ENCODE assay signal across 1 cellular context in genomic region chr6:52724406-52725121, GRCh38.
TF ChIP-seq lines count a peak whose summit lies in the region.

No MANE protein-coding gene starts in this region.

TF ChIP-seq in HepG2, 621 proteins besides CTCF, POLR2A, EP300 and RAD21 (continued from another document and continues in another):
- TF ChIP-seq NFE2 (CRISPR knock-in tag; IDR thresholded peaks at IDR 0.05) (no peak), IRX3 (CRISPR knock-in tag; IDR thresholded peaks at IDR 0.05; ENCODE audit: borderline replicate concordance, low read depth) (no peak), SNAPC2 (CRISPR knock-in tag; IDR thresholded peaks at IDR 0.05) (no peak), SOX5 (CRISPR knock-in tag; IDR thresholded peaks at IDR 0.05; ENCODE audit: borderline replicate concordance) (no peak; the same call in 1 of the 2 replicates), RNF2 (conservative IDR thresholded peaks at IDR 0.05; ENCODE audit: low read depth) (no peak), KLF9 (CRISPR knock-in tag; IDR thresholded peaks at IDR 0.05; ENCODE audit: low read depth) (no peak; the same call in 1 of the 2 replicates), ZNF776 (CRISPR knock-in tag; IDR thresholded peaks at IDR 0.05) (no peak), SMAD3 (CRISPR knock-in tag; IDR thresholded peaks at IDR 0.05) (peak; percentile 77; the same call in 1 of the 2 replicates), DNMT1 (CRISPR knock-in tag; IDR thresholded peaks at IDR 0.05) (no peak), FOXK1 (CRISPR knock-in tag; IDR thresholded peaks at IDR 0.05; ENCODE audit: borderline replicate concordance, low read depth) (peak; percentile 48; the same call in 1 of the 2 replicates), ZZZ3 (CRISPR knock-in tag; IDR thresholded peaks at IDR 0.05; ENCODE audit: borderline replicate concordance) (no peak), ZNF10 (CRISPR knock-in tag; IDR thresholded peaks at IDR 0.05; ENCODE audit: borderline replicate concordance, low read depth) (no peak), HES4 (CRISPR knock-in tag; IDR thresholded peaks at IDR 0.05; ENCODE audit: borderline replicate concordance) (0 out of 2 replicates have a peak, but pooled peaks have one; percentile 29), ZSCAN29 (CRISPR knock-in tag; conservative IDR thresholded peaks at IDR 0.05) (no peak), ZNF251 (CRISPR knock-in tag; IDR thresholded peaks at IDR 0.05) (no peak), ZNF333 (CRISPR knock-in tag; IDR thresholded peaks at IDR 0.05; ENCODE audit: borderline replicate concordance) (peak; percentile 84; the same call in 1 of the 2 replicates), FOXJ3 (CRISPR knock-in tag; IDR thresholded peaks at IDR 0.05; ENCODE audit: borderline replicate concordance) (peak; percentile 58; the same call in 1 of the 2 replicates), SIX1 (CRISPR knock-in tag; IDR thresholded peaks at IDR 0.05; ENCODE audit: borderline replicate concordance) (no peak; the same call in 1 of the 2 replicates), MLLT10 (CRISPR knock-in tag; IDR thresholded peaks at IDR 0.05) (no peak), ZFP36L1 (CRISPR knock-in tag; IDR thresholded peaks at IDR 0.05) (0 out of 2 replicates have a peak, but pooled peaks have one; percentile 52), ZNF75D (CRISPR knock-in tag; IDR thresholded peaks at IDR 0.05; ENCODE audit: borderline replicate concordance) (no peak), MZF1 (CRISPR knock-in tag; IDR thresholded peaks at IDR 0.05; ENCODE audit: borderline replicate concordance) (no peak), HNRNPL (IDR thresholded peaks at IDR 0.05; ENCODE audit: low read depth, low read length) (no peak), ZNF274 (CRISPR knock-in tag; IDR thresholded peaks at IDR 0.05) (no peak; the same call in 1 of the 2 replicates), AGO1 (IDR thresholded peaks at IDR 0.05; ENCODE audit: low read depth, low read length, poor library complexity, severe bottlenecking) (no peak), MED13 (CRISPR knock-in tag; IDR thresholded peaks at IDR 0.05) (no peak), TOE1 (CRISPR knock-in tag; IDR thresholded peaks at IDR 0.05) (no peak; the same call in 1 of the 2 replicates), KAT8 (CRISPR knock-in tag; IDR thresholded peaks at IDR 0.05) (peak; percentile 64; the same call in 1 of the 2 replicates), SKI (IDR thresholded peaks at IDR 0.05; ENCODE audit: partially characterized antibody) (no peak), SMAD9 (CRISPR knock-in tag; IDR thresholded peaks at IDR 0.05) (no peak)
- TF ChIP-seq, protein P1, sequence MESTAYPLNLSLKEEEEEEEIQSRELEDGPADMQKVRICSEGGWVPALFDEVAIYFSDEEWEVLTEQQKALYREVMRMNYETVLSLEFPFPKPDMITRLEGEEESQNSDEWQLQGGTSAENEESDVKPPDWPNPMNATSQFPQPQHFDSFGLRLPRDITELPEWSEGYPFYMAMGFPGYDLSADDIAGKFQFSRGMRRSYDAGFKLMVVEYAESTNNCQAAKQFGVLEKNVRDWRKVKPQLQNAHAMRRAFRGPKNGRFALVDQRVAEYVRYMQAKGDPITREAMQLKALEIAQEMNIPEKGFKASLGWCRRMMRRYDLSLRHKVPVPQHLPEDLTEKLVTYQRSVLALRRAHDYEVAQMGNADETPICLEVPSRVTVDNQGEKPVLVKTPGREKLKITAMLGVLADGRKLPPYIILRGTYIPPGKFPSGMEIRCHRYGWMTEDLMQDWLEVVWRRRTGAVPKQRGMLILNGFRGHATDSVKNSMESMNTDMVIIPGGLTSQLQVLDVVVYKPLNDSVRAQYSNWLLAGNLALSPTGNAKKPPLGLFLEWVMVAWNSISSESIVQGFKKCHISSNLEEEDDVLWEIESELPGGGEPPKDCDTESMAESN (CRISPR knock-in tag; conservative IDR thresholded peaks at IDR 0.05) = no peak; the same call in 1 of the 2 replicates
- TF ChIP-seq, protein P2, sequence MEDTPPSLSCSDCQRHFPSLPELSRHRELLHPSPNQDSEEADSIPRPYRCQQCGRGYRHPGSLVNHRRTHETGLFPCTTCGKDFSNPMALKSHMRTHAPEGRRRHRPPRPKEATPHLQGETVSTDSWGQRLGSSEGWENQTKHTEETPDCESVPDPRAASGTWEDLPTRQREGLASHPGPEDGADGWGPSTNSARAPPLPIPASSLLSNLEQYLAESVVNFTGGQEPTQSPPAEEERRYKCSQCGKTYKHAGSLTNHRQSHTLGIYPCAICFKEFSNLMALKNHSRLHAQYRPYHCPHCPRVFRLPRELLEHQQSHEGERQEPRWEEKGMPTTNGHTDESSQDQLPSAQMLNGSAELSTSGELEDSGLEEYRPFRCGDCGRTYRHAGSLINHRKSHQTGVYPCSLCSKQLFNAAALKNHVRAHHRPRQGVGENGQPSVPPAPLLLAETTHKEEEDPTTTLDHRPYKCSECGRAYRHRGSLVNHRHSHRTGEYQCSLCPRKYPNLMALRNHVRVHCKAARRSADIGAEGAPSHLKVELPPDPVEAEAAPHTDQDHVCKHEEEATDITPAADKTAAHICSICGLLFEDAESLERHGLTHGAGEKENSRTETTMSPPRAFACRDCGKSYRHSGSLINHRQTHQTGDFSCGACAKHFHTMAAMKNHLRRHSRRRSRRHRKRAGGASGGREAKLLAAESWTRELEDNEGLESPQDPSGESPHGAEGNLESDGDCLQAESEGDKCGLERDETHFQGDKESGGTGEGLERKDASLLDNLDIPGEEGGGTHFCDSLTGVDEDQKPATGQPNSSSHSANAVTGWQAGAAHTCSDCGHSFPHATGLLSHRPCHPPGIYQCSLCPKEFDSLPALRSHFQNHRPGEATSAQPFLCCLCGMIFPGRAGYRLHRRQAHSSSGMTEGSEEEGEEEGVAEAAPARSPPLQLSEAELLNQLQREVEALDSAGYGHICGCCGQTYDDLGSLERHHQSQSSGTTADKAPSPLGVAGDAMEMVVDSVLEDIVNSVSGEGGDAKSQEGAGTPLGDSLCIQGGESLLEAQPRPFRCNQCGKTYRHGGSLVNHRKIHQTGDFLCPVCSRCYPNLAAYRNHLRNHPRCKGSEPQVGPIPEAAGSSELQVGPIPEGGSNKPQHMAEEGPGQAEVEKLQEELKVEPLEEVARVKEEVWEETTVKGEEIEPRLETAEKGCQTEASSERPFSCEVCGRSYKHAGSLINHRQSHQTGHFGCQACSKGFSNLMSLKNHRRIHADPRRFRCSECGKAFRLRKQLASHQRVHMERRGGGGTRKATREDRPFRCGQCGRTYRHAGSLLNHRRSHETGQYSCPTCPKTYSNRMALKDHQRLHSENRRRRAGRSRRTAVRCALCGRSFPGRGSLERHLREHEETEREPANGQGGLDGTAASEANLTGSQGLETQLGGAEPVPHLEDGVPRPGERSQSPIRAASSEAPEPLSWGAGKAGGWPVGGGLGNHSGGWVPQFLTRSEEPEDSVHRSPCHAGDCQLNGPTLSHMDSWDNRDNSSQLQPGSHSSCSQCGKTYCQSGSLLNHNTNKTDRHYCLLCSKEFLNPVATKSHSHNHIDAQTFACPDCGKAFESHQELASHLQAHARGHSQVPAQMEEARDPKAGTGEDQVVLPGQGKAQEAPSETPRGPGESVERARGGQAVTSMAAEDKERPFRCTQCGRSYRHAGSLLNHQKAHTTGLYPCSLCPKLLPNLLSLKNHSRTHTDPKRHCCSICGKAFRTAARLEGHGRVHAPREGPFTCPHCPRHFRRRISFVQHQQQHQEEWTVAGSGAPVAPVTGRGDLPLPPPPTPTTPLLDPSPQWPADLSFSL (CRISPR knock-in tag; IDR thresholded peaks at IDR 0.05) = no peak
- TF ChIP-seq, protein P3, sequence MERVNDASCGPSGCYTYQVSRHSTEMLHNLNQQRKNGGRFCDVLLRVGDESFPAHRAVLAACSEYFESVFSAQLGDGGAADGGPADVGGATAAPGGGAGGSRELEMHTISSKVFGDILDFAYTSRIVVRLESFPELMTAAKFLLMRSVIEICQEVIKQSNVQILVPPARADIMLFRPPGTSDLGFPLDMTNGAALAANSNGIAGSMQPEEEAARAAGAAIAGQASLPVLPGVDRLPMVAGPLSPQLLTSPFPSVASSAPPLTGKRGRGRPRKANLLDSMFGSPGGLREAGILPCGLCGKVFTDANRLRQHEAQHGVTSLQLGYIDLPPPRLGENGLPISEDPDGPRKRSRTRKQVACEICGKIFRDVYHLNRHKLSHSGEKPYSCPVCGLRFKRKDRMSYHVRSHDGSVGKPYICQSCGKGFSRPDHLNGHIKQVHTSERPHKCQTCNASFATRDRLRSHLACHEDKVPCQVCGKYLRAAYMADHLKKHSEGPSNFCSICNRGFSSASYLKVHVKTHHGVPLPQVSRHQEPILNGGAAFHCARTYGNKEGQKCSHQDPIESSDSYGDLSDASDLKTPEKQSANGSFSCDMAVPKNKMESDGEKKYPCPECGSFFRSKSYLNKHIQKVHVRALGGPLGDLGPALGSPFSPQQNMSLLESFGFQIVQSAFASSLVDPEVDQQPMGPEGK (CRISPR knock-in tag; IDR thresholded peaks at IDR 0.05) = no peak
- TF ChIP-seq, protein P4, sequence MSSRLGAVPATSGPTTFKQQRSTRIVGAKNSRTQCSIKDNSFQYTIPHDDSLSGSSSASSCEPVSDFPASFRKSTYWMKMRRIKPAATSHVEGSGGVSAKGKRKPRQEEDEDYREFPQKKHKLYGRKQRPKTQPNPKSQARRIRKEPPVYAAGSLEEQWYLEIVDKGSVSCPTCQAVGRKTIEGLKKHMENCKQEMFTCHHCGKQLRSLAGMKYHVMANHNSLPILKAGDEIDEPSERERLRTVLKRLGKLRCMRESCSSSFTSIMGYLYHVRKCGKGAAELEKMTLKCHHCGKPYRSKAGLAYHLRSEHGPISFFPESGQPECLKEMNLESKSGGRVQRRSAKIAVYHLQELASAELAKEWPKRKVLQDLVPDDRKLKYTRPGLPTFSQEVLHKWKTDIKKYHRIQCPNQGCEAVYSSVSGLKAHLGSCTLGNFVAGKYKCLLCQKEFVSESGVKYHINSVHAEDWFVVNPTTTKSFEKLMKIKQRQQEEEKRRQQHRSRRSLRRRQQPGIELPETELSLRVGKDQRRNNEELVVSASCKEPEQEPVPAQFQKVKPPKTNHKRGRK (CRISPR knock-in tag; IDR thresholded peaks at IDR 0.05) = no peak; the same call in none of the 2 replicates
- TF ChIP-seq, protein P5, sequence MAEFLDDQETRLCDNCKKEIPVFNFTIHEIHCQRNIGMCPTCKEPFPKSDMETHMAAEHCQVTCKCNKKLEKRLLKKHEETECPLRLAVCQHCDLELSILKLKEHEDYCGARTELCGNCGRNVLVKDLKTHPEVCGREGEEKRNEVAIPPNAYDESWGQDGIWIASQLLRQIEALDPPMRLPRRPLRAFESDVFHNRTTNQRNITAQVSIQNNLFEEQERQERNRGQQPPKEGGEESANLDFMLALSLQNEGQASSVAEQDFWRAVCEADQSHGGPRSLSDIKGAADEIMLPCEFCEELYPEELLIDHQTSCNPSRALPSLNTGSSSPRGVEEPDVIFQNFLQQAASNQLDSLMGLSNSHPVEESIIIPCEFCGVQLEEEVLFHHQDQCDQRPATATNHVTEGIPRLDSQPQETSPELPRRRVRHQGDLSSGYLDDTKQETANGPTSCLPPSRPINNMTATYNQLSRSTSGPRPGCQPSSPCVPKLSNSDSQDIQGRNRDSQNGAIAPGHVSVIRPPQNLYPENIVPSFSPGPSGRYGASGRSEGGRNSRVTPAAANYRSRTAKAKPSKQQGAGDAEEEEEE (CRISPR knock-in tag; IDR thresholded peaks at IDR 0.05; ENCODE audit: borderline replicate concordance) = no peak
- TF ChIP-seq, protein P6, sequence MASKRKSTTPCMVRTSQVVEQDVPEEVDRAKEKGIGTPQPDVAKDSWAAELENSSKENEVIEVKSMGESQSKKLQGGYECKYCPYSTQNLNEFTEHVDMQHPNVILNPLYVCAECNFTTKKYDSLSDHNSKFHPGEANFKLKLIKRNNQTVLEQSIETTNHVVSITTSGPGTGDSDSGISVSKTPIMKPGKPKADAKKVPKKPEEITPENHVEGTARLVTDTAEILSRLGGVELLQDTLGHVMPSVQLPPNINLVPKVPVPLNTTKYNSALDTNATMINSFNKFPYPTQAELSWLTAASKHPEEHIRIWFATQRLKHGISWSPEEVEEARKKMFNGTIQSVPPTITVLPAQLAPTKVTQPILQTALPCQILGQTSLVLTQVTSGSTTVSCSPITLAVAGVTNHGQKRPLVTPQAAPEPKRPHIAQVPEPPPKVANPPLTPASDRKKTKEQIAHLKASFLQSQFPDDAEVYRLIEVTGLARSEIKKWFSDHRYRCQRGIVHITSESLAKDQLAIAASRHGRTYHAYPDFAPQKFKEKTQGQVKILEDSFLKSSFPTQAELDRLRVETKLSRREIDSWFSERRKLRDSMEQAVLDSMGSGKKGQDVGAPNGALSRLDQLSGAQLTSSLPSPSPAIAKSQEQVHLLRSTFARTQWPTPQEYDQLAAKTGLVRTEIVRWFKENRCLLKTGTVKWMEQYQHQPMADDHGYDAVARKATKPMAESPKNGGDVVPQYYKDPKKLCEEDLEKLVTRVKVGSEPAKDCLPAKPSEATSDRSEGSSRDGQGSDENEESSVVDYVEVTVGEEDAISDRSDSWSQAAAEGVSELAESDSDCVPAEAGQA (IDR thresholded peaks at IDR 0.05; ENCODE audit: low read depth) = no peak
- TF ChIP-seq, protein P6 (CRISPR knock-in tag; IDR thresholded peaks at IDR 0.05; ENCODE audit: borderline replicate concordance) = no peak
- TF ChIP-seq, protein P7, sequence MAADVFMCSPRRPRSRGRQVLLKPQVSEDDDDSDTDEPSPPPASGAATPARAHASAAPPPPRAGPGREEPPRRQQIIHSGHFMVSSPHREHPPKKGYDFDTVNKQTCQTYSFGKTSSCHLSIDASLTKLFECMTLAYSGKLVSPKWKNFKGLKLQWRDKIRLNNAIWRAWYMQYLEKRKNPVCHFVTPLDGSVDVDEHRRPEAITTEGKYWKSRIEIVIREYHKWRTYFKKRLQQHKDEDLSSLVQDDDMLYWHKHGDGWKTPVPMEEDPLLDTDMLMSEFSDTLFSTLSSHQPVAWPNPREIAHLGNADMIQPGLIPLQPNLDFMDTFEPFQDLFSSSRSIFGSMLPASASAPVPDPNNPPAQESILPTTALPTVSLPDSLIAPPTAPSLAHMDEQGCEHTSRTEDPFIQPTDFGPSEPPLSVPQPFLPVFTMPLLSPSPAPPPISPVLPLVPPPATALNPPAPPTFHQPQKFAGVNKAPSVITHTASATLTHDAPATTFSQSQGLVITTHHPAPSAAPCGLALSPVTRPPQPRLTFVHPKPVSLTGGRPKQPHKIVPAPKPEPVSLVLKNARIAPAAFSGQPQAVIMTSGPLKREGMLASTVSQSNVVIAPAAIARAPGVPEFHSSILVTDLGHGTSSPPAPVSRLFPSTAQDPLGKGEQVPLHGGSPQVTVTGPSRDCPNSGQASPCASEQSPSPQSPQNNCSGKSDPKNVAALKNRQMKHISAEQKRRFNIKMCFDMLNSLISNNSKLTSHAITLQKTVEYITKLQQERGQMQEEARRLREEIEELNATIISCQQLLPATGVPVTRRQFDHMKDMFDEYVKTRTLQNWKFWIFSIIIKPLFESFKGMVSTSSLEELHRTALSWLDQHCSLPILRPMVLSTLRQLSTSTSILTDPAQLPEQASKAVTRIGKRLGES (CRISPR knock-in tag; IDR thresholded peaks at IDR 0.05; ENCODE audit: borderline replicate concordance) = no peak
